ENCODE assay signal across 34 cellular contexts in genomic region chr18:41064916-41065315, GRCh38.
"Had no signal": no experiment of that assay in that cellular context is flagged by ENCODE, and none has a peak within 500 bp of the region (broad histone marks: within the 10 kb centered on the region; RNA-seq: fewer than 3 reads in every experiment).

No MANE protein-coding gene starts in this region.

- DNase-seq: Karpas-422, Kasumi-1, MG63, MM.1S, MV-4-11, NCI-H1048, NCI-H1092, NCI-H1092 treated with DMSO at 0.1 percent for 48 hours, NCI-H1105, NCI-H1105 treated with DMSO at 0.1 percent for 48 hours, NCI-H1417, NCI-H1417 treated with DMSO at 0.1 percent for 48 hours, NCI-H1436, NCI-H1436 treated with DMSO at 0.1 percent for 48 hours, NCI-H146, NCI-H1694, NCI-H1694 treated with DMSO at 0.1 percent for 48 hours, NCI-H187, NCI-H187 treated with DMSO at 0.1 percent for 48 hours, NCI-H1930, NCI-H2029, NCI-H2029 treated with DMSO at 0.1 percent for 48 hours, NCI-H2081, NCI-H2081 treated with DMSO at 0.1 percent for 48 hours, NCI-H2107, NCI-H2171, NCI-H2171 treated with DMSO at 0.1 percent for 48 hours, NCI-H2227 treated with DMSO at 0.1 percent for 48 hours, NCI-H226, NCI-H446, NCI-H446 treated with DMSO at 0.1 percent for 48 hours, NCI-H510A, NCI-H510A treated with DMSO at 0.1 percent for 48 hours, NCI-H524 had no signal
